Comparison of ENCODE assay signal across 19 cellular contexts in the genomic region with DNA sequence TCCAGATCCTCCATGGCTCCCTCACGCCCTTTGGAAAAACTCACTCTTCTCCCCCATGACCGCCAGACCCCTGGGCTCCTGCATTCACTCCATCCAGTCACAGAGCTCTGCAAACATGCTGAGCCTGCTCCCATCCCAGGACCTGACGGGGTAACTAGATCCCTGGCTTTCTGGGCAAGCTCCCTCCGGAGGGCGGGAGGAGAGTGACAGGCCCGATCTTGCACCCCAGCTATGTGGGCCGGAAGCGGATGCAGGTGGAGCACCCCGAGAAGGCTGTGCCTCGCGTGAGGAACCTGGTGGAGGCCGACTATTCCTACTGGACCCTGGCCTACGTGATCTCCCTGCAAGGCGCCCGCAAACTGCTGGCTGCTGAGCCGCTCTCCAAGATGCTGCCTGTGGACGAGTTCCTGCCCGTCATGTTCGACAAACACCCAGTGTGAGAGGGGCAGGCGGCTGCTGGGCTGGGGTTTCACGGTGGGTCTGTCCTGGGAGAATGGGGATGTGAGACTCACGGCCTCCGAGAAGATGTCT. TPM values are rescaled to one million over a fixed set of nuclear protein-coding genes. Genes with fewer than 3 reads are reported as not detected.
A peak's percentile ranks its signal among the peaks of the same experiment; 100 is the strongest.
DNase-seq lines count a peak whose midpoint lies in the region; ATAC-seq and TF ChIP-seq lines count a peak whose summit lies in the region.
"Had no signal": no experiment of that assay in that cellular context is flagged by ENCODE, and none has a peak within 500 bp of the region (broad histone marks: within the 10 kb centered on the region; RNA-seq: fewer than 3 reads in every experiment).

No MANE protein-coding gene starts in this region.

- no peak overlapping the region for H3K4ac ChIP-seq in trophoblast cell (ENCODE audit: low read depth, low read length)

- no peaks in the 10 kb centered on the region for H3K4me1 ChIP-seq in trophoblast cell (ENCODE audit: control insufficient read depth in 1 of 2, insufficient read depth in 2 of 2, low read length in 2 of 2)
- H3K4me1 ChIP-seq: prostate gland, tibial artery had no signal

- no peaks in the 10 kb centered on the region for H3K79me2 ChIP-seq in trophoblast cell (ENCODE audit: control insufficient read depth, insufficient read depth, low read length, poor library complexity)

- H3K9ac ChIP-seq in trophoblast cell (ENCODE audit: low read length) = no peak overlapping the region

- no peak for ATAC-seq in WTC11
- ATAC-seq in esophagus mucosa = peak; percentile 6

- H3K14ac ChIP-seq in trophoblast cell (ENCODE audit: low read length) = no peak overlapping the region

- no peak overlapping the region for H4K8ac ChIP-seq in trophoblast cell (ENCODE audit: low read depth, low read length)

- no peak overlapping the region for H2BK5ac ChIP-seq in trophoblast cell (ENCODE audit: low read depth, low read length, poor library complexity)

- CTCF ChIA-PET in WTC11 (lab: Charles Lee) = interaction anchor here (0.6 to 2.3 kb wide), 24 partner anchors 9 to 352 kb away, joined by 3 to 63 read pairs (median 4); a partner anchor contains a TSS

- H3K4me3 ChIP-seq in GM06990 (replicated peaks; ENCODE audit: low read depth, low read length) (no peak overlapping the region), trophoblast cell (ENCODE audit: low read depth, low read length) (no peak overlapping the region)
- H3K4me3 ChIP-seq: prostate gland, SK-N-MC, stomach, tibial artery had no signal

- H3K9me3 ChIP-seq in trophoblast cell (ENCODE audit: insufficient read depth, low read depth, low read length) = peaks cover 6% of the 10 kb centered on the region
- H3K9me3 ChIP-seq: prostate gland, stomach, tibial artery had no signal

- H3K27me3 ChIP-seq in GM06990 (replicated peaks; ENCODE audit: control insufficient read depth, insufficient read depth, low read length) = no peaks in the 10 kb centered on the region
- no peaks in the 10 kb centered on the region for H3K27me3 ChIP-seq in trophoblast cell (ENCODE audit: insufficient read depth, low read length)
- H3K27me3 ChIP-seq: stomach, tibial artery had no signal

- no peak overlapping the region for H2BK12ac ChIP-seq in trophoblast cell (ENCODE audit: low read length)

- H3K9me3 Mint-ChIP-seq in WTC11 (no peaks in the 10 kb centered on the region), type B pancreatic cell (no peaks in the 10 kb centered on the region)
- no peaks in the 10 kb centered on the region for H3K9me3 Mint-ChIP-seq in activated naive CD8-positive, alpha-beta T cell treated with anti-CD3 and anti-CD28 coated beads for 36 hours
- H3K9me3 Mint-ChIP-seq: activated CD4-positive, alpha-beta T cell treated with anti-CD3 and anti-CD28 coated beads, Interleukin-2, amount 10 ng/mL, durations not matched to agents 7 days and 5 days; T-helper 2 cell treated with Interferon-gamma antibody and Interleukin-4, amounts not matched to agents 5 μg/mL and 100 μg/mL, for 36 hours had no signal

- H3K4me1 Mint-ChIP-seq in WTC11 = peaks cover 32% of the 10 kb centered on the region
- H3K4me1 Mint-ChIP-seq in activated naive CD8-positive, alpha-beta T cell treated with anti-CD3 and anti-CD28 coated beads for 36 hours = no peaks in the 10 kb centered on the region
- no peaks in the 10 kb centered on the region for H3K4me1 Mint-ChIP-seq in type B pancreatic cell (ENCODE audit: unreplicated experiment)

- DNase-seq in GM06990 (ENCODE audit: extremely low read depth, insufficient read length) = no peak
- peak; percentile 46 for DNase-seq in WTC11 (ENCODE audit: low spot score)
- DNase-seq in trophoblast cell = no peak
- no peak for DNase-seq in activated naive CD8-positive, alpha-beta T cell treated with anti-CD3 and anti-CD28 coated beads for 36 hours
- no peak for DNase-seq in activated CD4-positive, alpha-beta T cell treated with anti-CD3 and anti-CD28 coated beads, Interleukin-2, amount 50 U/mL, for 1 hour
- DNase-seq in type B pancreatic cell (ENCODE audit: extremely low spot score, unreplicated experiment) = no peak
- DNase-seq: effector CD8-positive, alpha-beta T cell; NCI-H1092; NCI-H2029 treated with DMSO at 0.1 percent for 48 hours; NCI-H748 treated with DMSO at 0.1 percent for 48 hours; stomach had no signal

- no peak overlapping the region for H4K91ac ChIP-seq in trophoblast cell (ENCODE audit: low read depth, low read length)

- H2AFZ ChIP-seq in trophoblast cell (ENCODE audit: insufficient read depth, low read length, poor library complexity) = no peak overlapping the region

- peaks cover 13% of the 10 kb centered on the region for H3K36me3 Mint-ChIP-seq in WTC11
- H3K36me3 Mint-ChIP-seq in activated naive CD8-positive, alpha-beta T cell treated with anti-CD3 and anti-CD28 coated beads for 36 hours = peaks cover 37% of the 10 kb centered on the region
- H3K36me3 Mint-ChIP-seq in type B pancreatic cell = peaks cover 8% of the 10 kb centered on the region
- H3K36me3 Mint-ChIP-seq: activated naive CD8-positive, alpha-beta T cell had no signal

- no peak overlapping the region for H2AK5ac ChIP-seq in trophoblast cell (ENCODE audit: low read length)

- peaks cover 17% of the 10 kb centered on the region for H3K36me3 ChIP-seq in GM06990 (ENCODE audit: control insufficient read depth, insufficient read depth, low read length)
- peaks cover 46 to 48% of the 10 kb centered on the region in 2 experiments for H3K36me3 ChIP-seq in trophoblast cell (ENCODE audit: control insufficient read depth in 1 of 2, insufficient read depth in 2 of 2, low read length in 2 of 2)

- no peak overlapping the region for H2BK120ac ChIP-seq in trophoblast cell (ENCODE audit: insufficient read depth, low read length, poor library complexity)

- H3K27ac ChIP-seq in trophoblast cell (ENCODE audit: low read depth, low read length) = no peak overlapping the region
- H3K27ac ChIP-seq: prostate gland, SK-N-MC, stomach, tibial artery had no signal

- no peak overlapping the region for H3K23ac ChIP-seq in trophoblast cell (ENCODE audit: low read length)

- H3K4me3 Mint-ChIP-seq in WTC11 (no peak overlapping the region), type B pancreatic cell (no peak overlapping the region)
- no peak overlapping the region for H3K4me3 Mint-ChIP-seq in activated naive CD8-positive, alpha-beta T cell treated with anti-CD3 and anti-CD28 coated beads for 36 hours
- H3K4me3 Mint-ChIP-seq: activated CD4-positive, alpha-beta T cell treated with anti-CD3 and anti-CD28 coated beads, Interleukin-2, amount 10 ng/mL, durations not matched to agents 7 days and 5 days; activated naive CD8-positive, alpha-beta T cell; B cell; T-helper 2 cell treated with Interferon-gamma antibody and Interleukin-4, amounts not matched to agents 5 μg/mL and 100 μg/mL, for 36 hours had no signal

- no peak overlapping the region for H4K12ac ChIP-seq in trophoblast cell (ENCODE audit: low read depth, low read length)

- no peak overlapping the region for H3K4me2 ChIP-seq in trophoblast cell (ENCODE audit: low read length)

- no peak overlapping the region for H3K18ac ChIP-seq in trophoblast cell (ENCODE audit: low read length)

- TF ChIP-seq CTCF in GM06990 (IDR thresholded peaks at IDR 0.05; ENCODE audit: insufficient read depth, low read length, poor library complexity, severe bottlenecking) (peak; percentile 8), WTC11 (IDR thresholded peaks at IDR 0.05) (no peak), type B pancreatic cell (conservative IDR thresholded peaks at IDR 0.05) (no peak)

- POLR2A ChIA-PET in WTC11 (lab: Charles Lee) = interaction anchor here (0.9 to 1.8 kb wide), 4 partner anchors 25 to 250 kb away, joined by 3 to 11 read pairs (median 4); a partner anchor contains a TSS

- peak overlapping the region; percentile 97 for H3K27ac Mint-ChIP-seq in WTC11
- H3K27ac Mint-ChIP-seq in activated naive CD8-positive, alpha-beta T cell treated with anti-CD3 and anti-CD28 coated beads for 36 hours = no peak overlapping the region
- H3K27ac Mint-ChIP-seq in type B pancreatic cell = no peak overlapping the region
- H3K27ac Mint-ChIP-seq: activated CD4-positive, alpha-beta T cell treated with anti-CD3 and anti-CD28 coated beads, Interleukin-2, amount 10 ng/mL, durations not matched to agents 7 days and 5 days; activated naive CD8-positive, alpha-beta T cell; T-helper 2 cell treated with Interferon-gamma antibody and Interleukin-4, amounts not matched to agents 5 μg/mL and 100 μg/mL, for 36 hours had no signal

- no peaks in the 10 kb centered on the region; the same call in 1 of the 2 replicates for H3K27me3 Mint-ChIP-seq in WTC11 (ENCODE audit: low read depth)
- H3K27me3 Mint-ChIP-seq in activated naive CD8-positive, alpha-beta T cell treated with anti-CD3 and anti-CD28 coated beads for 36 hours = no peaks in the 10 kb centered on the region
- no peaks in the 10 kb centered on the region for H3K27me3 Mint-ChIP-seq in type B pancreatic cell
- H3K27me3 Mint-ChIP-seq: activated CD4-positive, alpha-beta T cell treated with anti-CD3 and anti-CD28 coated beads, Interleukin-2, amount 10 ng/mL, durations not matched to agents 7 days and 5 days; activated naive CD8-positive, alpha-beta T cell; B cell had no signal

- no CpG with 5 or more reads among the region's 23 CpGs for WGBS in trophoblast cell (ENCODE audit: extremely low coverage, insufficient coverage, insufficient read length)

- H3K79me1 ChIP-seq in trophoblast cell (ENCODE audit: low read length) = no peaks in the 10 kb centered on the region

TF ChIP-seq in WTC11, 78 proteins besides CTCF, POLR2A, EP300 and RAD21 (continues in another document):
- no peak for TF ChIP-seq ZNF396 (CRISPR knock-in tag; IDR thresholded peaks at IDR 0.05; ENCODE audit: borderline replicate concordance)
- TF ChIP-seq, protein P1, sequence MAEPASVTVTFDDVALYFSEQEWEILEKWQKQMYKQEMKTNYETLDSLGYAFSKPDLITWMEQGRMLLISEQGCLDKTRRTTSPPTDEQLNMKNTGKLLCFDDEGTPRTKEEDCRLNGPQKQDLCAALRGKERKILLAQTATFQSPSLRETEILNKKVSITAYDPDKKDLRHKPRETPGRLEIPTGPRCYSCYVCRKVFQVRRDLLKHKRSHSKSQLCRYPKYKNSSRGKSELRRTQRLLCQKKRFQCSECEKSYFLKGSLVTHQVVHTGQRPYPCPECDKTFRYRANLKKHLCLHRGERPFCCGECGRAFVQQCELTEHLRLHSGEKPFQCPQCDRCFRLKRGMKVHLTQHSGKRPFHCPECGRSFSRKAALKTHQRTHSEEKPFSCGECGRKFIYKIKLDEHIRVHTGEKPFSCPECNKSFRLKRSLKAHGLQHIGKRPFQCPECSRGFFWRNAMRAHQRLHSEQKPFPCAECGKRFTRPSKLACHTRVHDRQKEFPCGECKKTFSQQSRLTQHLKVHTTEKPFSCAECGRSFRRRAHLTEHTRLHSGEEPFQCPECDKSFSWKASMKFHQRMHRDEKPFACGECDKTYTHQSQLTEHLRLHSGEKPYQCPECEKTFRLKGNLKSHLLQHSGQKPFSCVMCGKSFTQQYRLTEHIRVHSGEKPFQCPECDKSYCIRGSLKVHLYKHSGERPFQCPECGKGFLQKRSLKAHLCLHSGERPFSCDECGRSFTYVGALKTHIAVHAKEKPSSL (CRISPR knock-in tag; conservative IDR thresholded peaks at IDR 0.05) = no peak
- no peak for TF ChIP-seq TEAD4 (CRISPR knock-in tag; IDR thresholded peaks at IDR 0.05)

RNA-seq across cellular contexts. Expression of a gene that starts 25.1 kb away (rescaled TPM):
- total RNA-seq in WTC11 (2021) = 54.0 to 71.7 TPM (median 67.1 TPM) in 3 replicates
- total RNA-seq in esophagus mucosa = 28.5 TPM
- polyA plus RNA-seq in trophoblast cell (2013) = 61.9 and 62.0 TPM in 2 replicates
- 10 to 100 TPM; 78.9 to 80.1 TPM for total RNA-seq in activated naive CD8-positive, alpha-beta T cell treated with anti-CD3 and anti-CD28 coated beads for 36 hours
- 69.7 and 73.7 TPM in 2 replicates for total RNA-seq in type B pancreatic cell (ENCODE audit: low replicate concordance)
